Comparison of ENCODE assay signal across 17 cellular contexts in genomic region chr1:172537827-172538391, GRCh38. TPM values are rescaled to one million over a fixed set of nuclear protein-coding genes. Genes with fewer than 3 reads are reported as not detected.
DNase-seq lines count a peak whose midpoint lies in the region; ATAC-seq, FAIRE-seq and TF ChIP-seq lines count a peak whose summit lies in the region.
"Had no signal": no experiment of that assay in that cellular context is flagged by ENCODE, and none has a peak within 500 bp of the region (broad histone marks: within the 10 kb centered on the region; RNA-seq: fewer than 3 reads in every experiment).

No MANE protein-coding gene starts in this region.

- H3K4me2 ChIP-seq in astrocyte (ENCODE audit: low read length) (peak overlapping the region; percentile 62), PC-9 (no peak overlapping the region)

- H4K20me1 ChIP-seq in astrocyte (ENCODE audit: insufficient read depth, low read length), result peaks cover 82% of the 10 kb centered on the region
- peaks cover 15% of the 10 kb centered on the region for H4K20me1 ChIP-seq in PC-9 (ENCODE audit: insufficient read depth)

- H3K27me3 ChIP-seq in CD4-positive, alpha-beta T cell (ENCODE audit: control insufficient read depth, insufficient read depth, low read length), result no peaks in the 10 kb centered on the region
- no peaks in the 10 kb centered on the region for H3K27me3 ChIP-seq in astrocyte (ENCODE audit: insufficient read depth, low read length)
- no peaks in the 10 kb centered on the region for H3K27me3 ChIP-seq in iPS-18a (ENCODE audit: control insufficient read depth, insufficient read depth, low read length)
- no peaks in the 10 kb centered on the region for H3K27me3 ChIP-seq in PC-9 (ENCODE audit: insufficient read depth, low read depth)
- H3K27me3 ChIP-seq: dorsolateral prefrontal cortex had no signal

- H3K27ac Mint-ChIP-seq in CD4-positive, alpha-beta T cell, result no peak overlapping the region
- H3K27ac Mint-ChIP-seq in astrocyte (ENCODE audit: unreplicated experiment) (peak overlapping the region; percentile 16), osteocyte (ENCODE audit: unreplicated experiment) (no peak overlapping the region), immature natural killer cell (peak overlapping the region in 3 of 6 donors; percentile 8 to 23 (median 15))

- no peak overlapping the region for H3K27ac ChIP-seq in CD4-positive, alpha-beta T cell (ENCODE audit: low read depth, low read length)
- H3K27ac ChIP-seq in HEK293 (ENCODE audit: extremely low read depth, low read depth, low read length), result no peak overlapping the region
- H3K27ac ChIP-seq in astrocyte (ENCODE audit: low read depth, low read length), result peak overlapping the region; percentile 47
- H3K27ac ChIP-seq in iPS-18a (ENCODE audit: low read length), result peak overlapping the region; percentile 67
- H3K27ac ChIP-seq in PC-9, result no peak overlapping the region
- H3K27ac ChIP-seq: dorsolateral prefrontal cortex, SK-N-MC had no signal

- H3K4me1 Mint-ChIP-seq in CD4-positive, alpha-beta T cell (ENCODE audit: low read depth), result peaks cover 79% of the 10 kb centered on the region
- H3K4me1 Mint-ChIP-seq in astrocyte (ENCODE audit: low read depth, unreplicated experiment), result peaks cover 42% of the 10 kb centered on the region
- H3K4me1 Mint-ChIP-seq in osteocyte (ENCODE audit: unreplicated experiment), result peaks cover 30% of the 10 kb centered on the region
- peaks cover 56 to 82% of the 10 kb centered on the region in 2 donors for H3K4me1 Mint-ChIP-seq in immature natural killer cell

- H3K4me1 ChIP-seq in HEK293 (ENCODE audit: control insufficient read depth, insufficient read depth, low read length), result no peaks in the 10 kb centered on the region; the same call in 1 of the 2 replicates
- H3K4me1 ChIP-seq in astrocyte (ENCODE audit: insufficient read depth, low read length), result peaks cover 9% of the 10 kb centered on the region
- peaks cover 45% of the 10 kb centered on the region for H3K4me1 ChIP-seq in iPS-18a (ENCODE audit: control insufficient read depth, low read depth, low read length)
- peaks cover 21% of the 10 kb centered on the region for H3K4me1 ChIP-seq in PC-9 (replicated peaks; ENCODE audit: insufficient read depth)

- peak overlapping the region; percentile 18 for H3K4me3 Mint-ChIP-seq in CD4-positive, alpha-beta T cell
- H3K4me3 Mint-ChIP-seq in astrocyte (ENCODE audit: unreplicated experiment) (no peak overlapping the region), osteocyte (ENCODE audit: unreplicated experiment) (no peak overlapping the region), immature natural killer cell (no peak overlapping the region)

- CTCF ChIA-PET in CD4-positive, alpha-beta T cell (lab: Charles Lee), result no interaction called here
- CTCF ChIA-PET in HEK293 (lab: Yijun Ruan, JAX), result interaction anchor here (0.5 to 0.9 kb wide), 2 partner anchors 10 to 195 kb away, joined by 3 read pairs; no protein-coding TSS in a partner anchor
- CTCF ChIA-PET in PC-9 (lab: Charles Lee), result interaction anchor here (0.6 to 1.1 kb wide), 2 partner anchors 11 to 83 kb away, joined by 3 read pairs; no protein-coding TSS in a partner anchor

- no peaks in the 10 kb centered on the region for H3K9me3 ChIP-seq in CD4-positive, alpha-beta T cell (ENCODE audit: control insufficient read depth, low read length)
- H3K9me3 ChIP-seq in HEK293 (ENCODE audit: control insufficient read depth, insufficient read depth, low read depth, low read length) (no peaks in the 10 kb centered on the region), astrocyte (ENCODE audit: insufficient read depth, low read depth, low read length) (no peaks in the 10 kb centered on the region), iPS-18a (ENCODE audit: control insufficient read depth, low read depth, low read length) (no peaks in the 10 kb centered on the region), PC-9 (ENCODE audit: insufficient read depth, low read depth) (no peaks in the 10 kb centered on the region)

- no peak for TF ChIP-seq CTCF in CD4-positive, alpha-beta T cell (IDR thresholded peaks at IDR 0.05)
- no peak for TF ChIP-seq CTCF in HEK293 (tag by site-specific recombination; IDR thresholded peaks at IDR 0.05)
- TF ChIP-seq CTCF in astrocyte (IDR thresholded peaks at IDR 0.05; ENCODE audit: insufficient read depth, low read depth, low read length), result no peak
- no peak for TF ChIP-seq CTCF in osteocyte (IDR thresholded peaks at IDR 0.05)
- TF ChIP-seq CTCF in PC-9 (conservative IDR thresholded peaks at IDR 0.05), result no peak

- POLR2A ChIA-PET in CD4-positive, alpha-beta T cell (lab: Charles Lee), result interaction anchor here (0.5 to 0.9 kb wide), 2 partner anchors 11 to 31 kb away, joined by 3 to 8 read pairs; no protein-coding TSS in a partner anchor
- POLR2A ChIA-PET in HEK293 (lab: Yijun Ruan, JAX), result no interaction called here
- POLR2A ChIA-PET in PC-9 (lab: Charles Lee; ENCODE audit: unreplicated experiment), result no interaction called here

- peaks cover 8% of the 10 kb centered on the region for H3K36me3 Mint-ChIP-seq in CD4-positive, alpha-beta T cell (ENCODE audit: low read depth)
- H3K36me3 Mint-ChIP-seq in astrocyte (ENCODE audit: low read depth, unreplicated experiment) (peaks cover 1% of the 10 kb centered on the region), osteocyte (ENCODE audit: unreplicated experiment) (no peaks in the 10 kb centered on the region), immature natural killer cell (no peaks in the 10 kb centered on the region)

- H3F3A ChIP-seq in PC-9 (ENCODE audit: insufficient read depth, low read depth), result no peaks in the 10 kb centered on the region

- no peaks in the 10 kb centered on the region for H3K9me2 ChIP-seq in PC-9 (ENCODE audit: insufficient read depth)

- no peak for ATAC-seq in CD4-positive, alpha-beta T cell (ENCODE audit: poor library complexity)
- ATAC-seq: sciatic nerve had no signal

- no TSS peak for BruUV-seq in PC-9 (replicated peaks; lab: Mats Ljungman, UMichigan)

- H3K79me2 ChIP-seq in astrocyte (ENCODE audit: insufficient read depth, low read length) (peaks cover 99% of the 10 kb centered on the region), PC-9 (ENCODE audit: low read depth) (peaks cover 96% of the 10 kb centered on the region)

- H3K4me3 ChIP-seq in HEK293 (ENCODE audit: low read depth, low read length) (no peak overlapping the region), astrocyte (ENCODE audit: insufficient read depth, low read depth, low read length) (no peak overlapping the region), iPS-18a (ENCODE audit: low read length) (peak overlapping the region; percentile 53), PC-9 (no peak overlapping the region)
- H3K4me3 ChIP-seq: dorsolateral prefrontal cortex, SK-N-MC had no signal

- H2AFZ ChIP-seq in astrocyte (ENCODE audit: low read depth, low read length) (no peak overlapping the region), PC-9 (no peak overlapping the region)

- intact Hi-C loops in CD4-positive, alpha-beta T cell (cut with DNase I, micrococcal nuclease), result loop anchor here (2.0 to 10.0 kb wide), 5 partner anchors 17 to 1627 kb away; partner anchors contain the start of gene KLHL20 (in 1 of the 2)
- intact Hi-C loops in PC-9 (cut with micrococcal nuclease; ENCODE audit: unreplicated experiment), result loop anchor here (10.0 kb wide), 1 partner anchor 1327 kb away; the partner anchor contains the start of genes GAS5 and ZBTB37

- no peaks in the 10 kb centered on the region for H3K9me3 Mint-ChIP-seq in CD4-positive, alpha-beta T cell
- H3K9me3 Mint-ChIP-seq in astrocyte (ENCODE audit: unreplicated experiment) (no peaks in the 10 kb centered on the region), osteocyte (ENCODE audit: unreplicated experiment) (no peaks in the 10 kb centered on the region), immature natural killer cell (no peaks in the 10 kb centered on the region)

- H3K9ac ChIP-seq in astrocyte (ENCODE audit: low read length), result peak overlapping the region; percentile 49
- peak overlapping the region; percentile 43 for H3K9ac ChIP-seq in iPS-18a (ENCODE audit: low read length)

- H3K36me3 ChIP-seq in HEK293 (ENCODE audit: control insufficient read depth in 2 of 2, insufficient read depth in 1 of 2, low read length in 2 of 2) (no peaks in the 10 kb centered on the region), astrocyte (ENCODE audit: insufficient read depth, low read length) (no peaks in the 10 kb centered on the region), iPS-18a (ENCODE audit: control insufficient read depth, low read depth, low read length) (no peaks in the 10 kb centered on the region), PC-9 (ENCODE audit: low read depth) (peaks cover 4% of the 10 kb centered on the region; the same call in 1 of the 2 replicates)

- no peak for DNase-seq in CD4-positive, alpha-beta T cell
- DNase-seq in astrocyte (ENCODE audit: low read depth) (peak; percentile 70), osteocyte (ENCODE audit: extremely low spot score, unreplicated experiment) (no peak), PC-9 (no peak), immature natural killer cell (no peak), AG08395 (ENCODE audit: low spot score) (no peak)
- DNase-seq: amniotic stem cell; DMS153; dorsolateral prefrontal cortex; Karpas-422; kidney glomerular epithelial cell; NCI-H2081 treated with DMSO at 0.1 percent for 48 hours; stimulated activated naive CD4-positive, alpha-beta T cell treated with Interleukin-2 at 50 U/mL for 16 hours had no signal

- FAIRE-seq in astrocyte (lab: Jason Lieb, UNC), result no peak

- H3K27me3 Mint-ChIP-seq in CD4-positive, alpha-beta T cell, result no peaks in the 10 kb centered on the region
- H3K27me3 Mint-ChIP-seq in astrocyte (ENCODE audit: low read depth, unreplicated experiment) (no peaks in the 10 kb centered on the region), osteocyte (ENCODE audit: unreplicated experiment) (no peaks in the 10 kb centered on the region), immature natural killer cell (ENCODE audit: low read depth in 3 of 3) (peaks cover under 1 to 10% (median 5%) of the 10 kb centered on the region in 3 donors)

TF ChIP-seq in HEK293, 187 proteins besides CTCF, POLR2A, EP300 and RAD21 (continues in another document):
- TF ChIP-seq INSM2 (tag by site-specific recombination; IDR thresholded peaks at IDR 0.05) (no peak), ZBTB17 (tag by site-specific recombination; IDR thresholded peaks at IDR 0.05) (peak; percentile 74)

RNA-seq across cellular contexts. Expression of gene SUCO, which starts 5.0 kb away (rescaled TPM):
- total RNA-seq in CD4-positive, alpha-beta T cell, result 100 to 1,000 TPM in 1 of 2 experiments, 10 to 100 TPM in 1; 93.1 to 104 TPM
- total RNA-seq in astrocyte (55.9 and 63.7 TPM in 2 replicates), osteocyte (30.4 and 30.7 TPM in 2 replicates), PC-9 (2021) (31.2 and 34.0 TPM in 2 replicates)
- polyA plus RNA-seq in immature natural killer cell, result 10 to 100 TPM in 1 of 3 donors, 1 to 10 TPM in 2; 7.8 to 14.0 (median 8.2) TPM

Comparison
In these comparisons a context has a peak if more than half of its experiments do, and no peak if none do; other contexts are left out.
1. H3K27ac ChIP-seq: peak in astrocyte (single experiment) and iPS-18a (single experiment); none in CD4-positive, alpha-beta T cell (single experiment), HEK293 (single experiment) and PC-9 (single experiment).